34 cellular contexts compared by ENCODE assay signal in the genomic region with DNA sequence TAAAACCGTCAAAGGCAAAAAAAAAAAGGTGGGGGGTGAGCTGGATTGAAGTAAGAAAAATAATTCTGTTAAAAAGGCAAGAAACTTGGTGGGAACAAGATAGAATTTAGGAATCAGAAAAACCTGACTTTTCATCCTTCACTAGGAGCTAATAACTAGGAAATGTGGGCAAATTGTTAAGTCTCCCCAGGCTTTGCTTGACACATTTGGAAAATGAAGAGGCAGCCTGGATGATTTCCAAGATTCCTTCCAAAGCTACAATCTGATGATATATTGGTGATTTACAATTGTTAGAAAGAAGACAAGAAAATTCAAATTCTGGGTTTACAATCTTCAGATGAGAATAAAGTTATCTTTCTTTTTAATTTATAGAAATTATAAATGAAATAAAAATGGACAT.
"Had no signal": no experiment of that assay in that cellular context is flagged by ENCODE, and none has a peak within 500 bp of the region (broad histone marks: within the 10 kb centered on the region; RNA-seq: fewer than 3 reads in every experiment).

No MANE protein-coding gene starts in this region.

- DNase-seq: activated CD4-positive, alpha-beta memory T cell treated with anti-CD3 and anti-CD28 coated beads, Interleukin-2, amount 10 ng/mL, durations not matched to agents 7 days and 5 days; activated CD4-positive, alpha-beta T cell treated with anti-CD3 and anti-CD28 coated beads for 1 hour; activated CD4-positive, alpha-beta T cell treated with anti-CD3 and anti-CD28 coated beads for 36 hours; activated CD4-positive, alpha-beta T cell treated with anti-CD3 and anti-CD28 coated beads for 48 hours; activated CD4-positive, alpha-beta T cell treated with anti-CD3 and anti-CD28 coated beads, Interleukin-2, amount 10 ng/mL, durations not matched to agents 7 days and 5 days; activated CD4-positive, alpha-beta T cell treated with anti-CD3 and anti-CD28 coated beads, Interleukin-2, amount 50 U/mL, for 48 hours; activated CD4-positive, CD25-positive, alpha-beta regulatory T cell; activated CD8-positive, alpha-beta memory T cell treated with anti-CD3 and anti-CD28 coated beads for 24 hours; activated CD8-positive, alpha-beta memory T cell treated with anti-CD3 and anti-CD28 coated beads, Interleukin-2, amount 10 ng/mL, durations not matched to agents 7 days and 5 days; activated CD8-positive, alpha-beta memory T cell treated with anti-CD3 and anti-CD28 coated beads, Interleukin-2, amount 50 U/mL, for 48 hours; activated CD8-positive, alpha-beta T cell treated with anti-CD3 and anti-CD28 coated beads, Interleukin-2, amount 10 ng/mL, durations not matched to agents 7 days and 5 days; activated effector memory CD4-positive, alpha-beta T cell treated with Interleukin-2 at 50 U/mL for 16 hours; activated gamma-delta T cell; activated naive CD4-positive, alpha-beta T cell treated with anti-CD3 and anti-CD28 coated beads, Interleukin-2, amount 10 ng/mL, durations not matched to agents 7 days and 5 days; activated naive CD4-positive, alpha-beta T cell treated with Interleukin-2 at 50 U/mL for 16 hours; activated naive CD8-positive, alpha-beta T cell treated with anti-CD3 and anti-CD28 coated beads, Interleukin-2, amount 10 ng/mL, durations not matched to agents 7 days and 5 days; activated naive CD8-positive, alpha-beta T cell treated with anti-CD3 and anti-CD28 coated beads, Interleukin-2, amount 50 U/mL, for 24 hours; activated T-cell treated with anti-CD3 and anti-CD28 coated beads, Interleukin-2, amount 50 U/mL, for 24 hours; activated T-cell treated with anti-CD3 and anti-CD28 coated beads, Interleukin-2, amount 50 U/mL, for 48 hours; amygdala; anterior cingulate cortex; cerebellar nuclear complex; T-helper 1 cell; T-helper 2 cell; T-helper 9 cell had no signal

- ATAC-seq: activated CD4-positive, alpha-beta T cell treated with anti-CD3 and anti-CD28 coated beads for 36 hours; activated CD4-positive, CD25-positive, alpha-beta regulatory T cell treated with anti-CD3 and anti-CD28 coated beads, Interleukin-2, amount 50 U/mL, for 24 hours; activated CD8-positive, alpha-beta memory T cell treated with anti-CD3 and anti-CD28 coated beads, Interleukin-2, amount 10 ng/mL, durations not matched to agents 7 days and 5 days; activated CD8-positive, alpha-beta T cell treated with anti-CD3 and anti-CD28 coated beads, Interleukin-2, amount 10 ng/mL, durations not matched to agents 7 days and 5 days; activated naive CD8-positive, alpha-beta T cell treated with anti-CD3 and anti-CD28 coated beads, Interleukin-2, amount 50 U/mL, for 24 hours had no signal

- H3K4me1 Mint-ChIP-seq: activated CD4-positive, alpha-beta memory T cell treated with anti-CD3 and anti-CD28 coated beads, Interleukin-2, amount 10 ng/mL, durations not matched to agents 7 days and 5 days; activated CD4-positive, alpha-beta T cell treated with anti-CD3 and anti-CD28 coated beads for 36 hours; activated CD4-positive, alpha-beta T cell treated with anti-CD3 and anti-CD28 coated beads, Interleukin-2, amount 10 ng/mL, durations not matched to agents 7 days and 5 days; activated CD8-positive, alpha-beta memory T cell treated with anti-CD3 and anti-CD28 coated beads, Interleukin-2, amount 10 ng/mL, durations not matched to agents 7 days and 5 days; activated naive CD4-positive, alpha-beta T cell treated with anti-CD3 and anti-CD28 coated beads, Interleukin-2, amount 10 ng/mL, durations not matched to agents 7 days and 5 days; activated naive CD4-positive, alpha-beta T cell treated with anti-CD3 and anti-CD28 coated beads, Interleukin-2, amount 50 U/mL, for 24 hours; activated naive CD8-positive, alpha-beta T cell treated with anti-CD3 and anti-CD28 coated beads, Interleukin-2, amount 10 ng/mL, durations not matched to agents 7 days and 5 days; activated naive CD8-positive, alpha-beta T cell treated with anti-CD3 and anti-CD28 coated beads, Interleukin-2, amount 50 U/mL, for 24 hours; central memory CD8-positive, alpha-beta T cell had no signal

- H3K9me3 Mint-ChIP-seq: activated naive CD4-positive, alpha-beta T cell treated with anti-CD3 and anti-CD28 coated beads, Interleukin-2, amount 10 ng/mL, durations not matched to agents 7 days and 5 days; activated naive CD8-positive, alpha-beta T cell treated with anti-CD3 and anti-CD28 coated beads, Interleukin-2, amount 10 ng/mL, durations not matched to agents 7 days and 5 days; brain had no signal

- H3K27ac Mint-ChIP-seq: activated CD4-positive, alpha-beta memory T cell treated with anti-CD3 and anti-CD28 coated beads, Interleukin-2, amount 10 ng/mL, durations not matched to agents 7 days and 5 days; activated CD4-positive, alpha-beta T cell treated with anti-CD3 and anti-CD28 coated beads for 36 hours; activated CD4-positive, alpha-beta T cell treated with anti-CD3 and anti-CD28 coated beads, Interleukin-2, amount 10 ng/mL, durations not matched to agents 7 days and 5 days; activated CD8-positive, alpha-beta memory T cell treated with anti-CD3 and anti-CD28 coated beads, Interleukin-2, amount 10 ng/mL, durations not matched to agents 7 days and 5 days; activated CD8-positive, alpha-beta T cell treated with anti-CD3 and anti-CD28 coated beads, Interleukin-2, amount 10 ng/mL, durations not matched to agents 7 days and 5 days; activated naive CD4-positive, alpha-beta T cell treated with anti-CD3 and anti-CD28 coated beads, Interleukin-2, amount 10 ng/mL, durations not matched to agents 7 days and 5 days; activated naive CD4-positive, alpha-beta T cell treated with anti-CD3 and anti-CD28 coated beads, Interleukin-2, amount 50 U/mL, for 24 hours; activated naive CD8-positive, alpha-beta T cell; activated naive CD8-positive, alpha-beta T cell treated with anti-CD3 and anti-CD28 coated beads, Interleukin-2, amount 10 ng/mL, durations not matched to agents 7 days and 5 days; activated naive CD8-positive, alpha-beta T cell treated with anti-CD3 and anti-CD28 coated beads, Interleukin-2, amount 50 U/mL, for 24 hours; activated T-cell treated with anti-CD3 and anti-CD28 coated beads, Interleukin-2, amount 50 U/mL, for 24 hours; activated T-helper 2 cell treated with anti-CD3 and anti-CD28 coated beads, Interferon-gamma antibody, Interleukin-2, Interleukin-4, amounts not matched to agents 10 μg/mL and 5 μg/mL and 100 μg/mL, durations not matched to agents 14 hours and 24 hours and 36 hours; brain; T-helper 1 cell treated with Interleukin-12 subunit alpha and Interleukin-12 subunit beta and Interleukin-4 antibody, amounts not matched to agents 30 μg/mL and 1 μg/mL, for 36 hours; T-helper 2 cell treated with Interferon-gamma antibody and Interleukin-4, amounts not matched to agents 5 μg/mL and 100 μg/mL, for 36 hours; WTC11 had no signal

- H3K36me3 Mint-ChIP-seq: activated CD8-positive, alpha-beta memory T cell treated with anti-CD3 and anti-CD28 coated beads, Interleukin-2, amount 10 ng/mL, durations not matched to agents 7 days and 5 days; activated naive CD4-positive, alpha-beta T cell treated with anti-CD3 and anti-CD28 coated beads, Interleukin-2, amount 10 ng/mL, durations not matched to agents 7 days and 5 days; activated naive CD4-positive, alpha-beta T cell treated with anti-CD3 and anti-CD28 coated beads, Interleukin-2, amount 50 U/mL, for 24 hours; activated naive CD8-positive, alpha-beta T cell; activated naive CD8-positive, alpha-beta T cell treated with anti-CD3 and anti-CD28 coated beads, Interleukin-2, amount 10 ng/mL, durations not matched to agents 7 days and 5 days; brain; WTC11 had no signal

- H3K27me3 Mint-ChIP-seq: activated CD4-positive, alpha-beta memory T cell treated with anti-CD3 and anti-CD28 coated beads, Interleukin-2, amount 10 ng/mL, durations not matched to agents 7 days and 5 days; activated CD4-positive, alpha-beta T cell treated with anti-CD3 and anti-CD28 coated beads for 36 hours; activated CD4-positive, alpha-beta T cell treated with anti-CD3 and anti-CD28 coated beads, Interleukin-2, amount 10 ng/mL, durations not matched to agents 7 days and 5 days; activated CD8-positive, alpha-beta memory T cell treated with anti-CD3 and anti-CD28 coated beads, Interleukin-2, amount 10 ng/mL, durations not matched to agents 7 days and 5 days; activated naive CD4-positive, alpha-beta T cell treated with anti-CD3 and anti-CD28 coated beads, Interleukin-2, amount 10 ng/mL, durations not matched to agents 7 days and 5 days; activated naive CD4-positive, alpha-beta T cell treated with anti-CD3 and anti-CD28 coated beads, Interleukin-2, amount 50 U/mL, for 24 hours; activated naive CD8-positive, alpha-beta T cell; activated naive CD8-positive, alpha-beta T cell treated with anti-CD3 and anti-CD28 coated beads, Interleukin-2, amount 10 ng/mL, durations not matched to agents 7 days and 5 days; activated naive CD8-positive, alpha-beta T cell treated with anti-CD3 and anti-CD28 coated beads, Interleukin-2, amount 50 U/mL, for 24 hours; activated T-cell treated with anti-CD3 and anti-CD28 coated beads, Interleukin-2, amount 50 U/mL, for 24 hours; brain; central memory CD8-positive, alpha-beta T cell had no signal

- H3K4me3 Mint-ChIP-seq: activated CD4-positive, alpha-beta memory T cell treated with anti-CD3 and anti-CD28 coated beads, Interleukin-2, amount 10 ng/mL, durations not matched to agents 7 days and 5 days; activated CD4-positive, alpha-beta T cell treated with anti-CD3 and anti-CD28 coated beads for 36 hours; activated CD4-positive, alpha-beta T cell treated with anti-CD3 and anti-CD28 coated beads, Interleukin-2, amount 10 ng/mL, durations not matched to agents 7 days and 5 days; activated CD8-positive, alpha-beta memory T cell treated with anti-CD3 and anti-CD28 coated beads, Interleukin-2, amount 10 ng/mL, durations not matched to agents 7 days and 5 days; activated CD8-positive, alpha-beta T cell treated with anti-CD3 and anti-CD28 coated beads, Interleukin-2, amount 10 ng/mL, durations not matched to agents 7 days and 5 days; activated naive CD4-positive, alpha-beta T cell treated with anti-CD3 and anti-CD28 coated beads, Interleukin-2, amount 10 ng/mL, durations not matched to agents 7 days and 5 days; activated naive CD4-positive, alpha-beta T cell treated with anti-CD3 and anti-CD28 coated beads, Interleukin-2, amount 50 U/mL, for 24 hours; activated naive CD8-positive, alpha-beta T cell; activated naive CD8-positive, alpha-beta T cell treated with anti-CD3 and anti-CD28 coated beads, Interleukin-2, amount 10 ng/mL, durations not matched to agents 7 days and 5 days; activated naive CD8-positive, alpha-beta T cell treated with anti-CD3 and anti-CD28 coated beads, Interleukin-2, amount 50 U/mL, for 24 hours; activated T-cell treated with anti-CD3 and anti-CD28 coated beads, Interleukin-2, amount 50 U/mL, for 24 hours; brain; central memory CD8-positive, alpha-beta T cell; T-helper 1 cell treated with Interleukin-12 subunit alpha and Interleukin-12 subunit beta and Interleukin-4 antibody, amounts not matched to agents 30 μg/mL and 1 μg/mL, for 36 hours; T-helper 2 cell treated with Interferon-gamma antibody and Interleukin-4, amounts not matched to agents 5 μg/mL and 100 μg/mL, for 36 hours; WTC11 had no signal
